In the genomic region with DNA sequence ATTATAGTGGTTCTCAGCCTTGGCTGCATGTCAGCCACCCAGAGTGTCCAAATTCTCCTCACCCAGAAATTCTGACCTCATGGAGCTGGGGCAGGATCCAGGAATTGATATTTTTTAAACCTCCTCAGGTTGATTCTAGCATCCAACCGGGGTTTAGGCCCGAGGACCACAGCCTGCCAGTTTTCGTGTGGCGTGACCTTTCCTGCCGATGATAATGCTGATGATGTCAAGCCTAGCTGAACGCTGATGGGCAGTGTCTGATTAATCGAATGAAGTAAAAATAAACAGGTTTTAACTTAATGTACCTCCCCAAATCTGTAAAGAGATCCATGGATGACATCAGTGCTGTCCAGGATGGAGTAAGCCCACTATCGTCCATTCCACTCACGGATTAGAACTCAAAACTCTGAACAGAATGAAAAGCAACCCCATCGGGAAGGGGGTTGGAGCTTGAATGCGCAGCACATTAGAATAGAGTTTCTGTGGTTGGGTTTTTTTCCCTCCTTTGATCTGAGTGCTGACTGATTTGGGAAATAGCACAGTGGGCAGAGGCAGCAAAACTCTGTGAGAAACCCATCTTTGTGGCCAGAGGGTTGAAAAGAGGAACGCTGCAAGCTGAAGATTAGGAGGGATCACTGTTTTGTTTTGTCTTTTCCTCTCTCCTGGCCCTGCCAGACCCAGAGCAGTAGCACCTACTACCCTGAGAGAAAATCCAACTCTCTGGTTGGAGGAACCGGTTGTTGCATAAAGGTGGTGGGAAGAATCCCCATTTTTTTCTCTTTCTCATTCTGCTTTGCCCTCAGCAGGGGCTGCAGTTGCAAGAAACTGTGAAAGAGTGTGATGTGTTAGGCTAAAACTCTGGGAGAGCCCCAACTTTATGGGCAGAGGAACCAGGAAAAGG, we compare ENCODE assay signal across 16 cellular contexts.
DNase-seq lines count a peak whose midpoint lies in the region; ATAC-seq, FAIRE-seq and TF ChIP-seq lines count a peak whose summit lies in the region.
"Had no signal": no experiment of that assay in that cellular context is flagged by ENCODE, and none has a peak within 500 bp of the region (broad histone marks: within the 10 kb centered on the region; RNA-seq: fewer than 3 reads in every experiment).

No MANE protein-coding gene starts in this region.

- no peaks in the 10 kb centered on the region for H3K79me2 ChIP-seq in astrocyte (ENCODE audit: insufficient read depth, low read length)

- H3K4me3 ChIP-seq in Jurkat, Clone E6-1 (ENCODE audit: low read length): no peak overlapping the region
- no peak overlapping the region for H3K4me3 ChIP-seq in astrocyte (ENCODE audit: insufficient read depth, low read depth, low read length)
- H3K4me3 ChIP-seq: transverse colon had no signal

- ATAC-seq in CD4-positive, alpha-beta T cell (ENCODE audit: poor library complexity): no peak

- H3K4me1 ChIP-seq in astrocyte (ENCODE audit: insufficient read depth, low read length): peaks cover 30% of the 10 kb centered on the region
- H3K4me1 ChIP-seq: BE2C, transverse colon had no signal

- H3K4me2 ChIP-seq in astrocyte (ENCODE audit: low read length): peak overlapping the region; percentile 56

- peaks cover 90% of the 10 kb centered on the region for H3K4me1 Mint-ChIP-seq in CD4-positive, alpha-beta T cell (ENCODE audit: low read depth)
- H3K4me1 Mint-ChIP-seq in astrocyte (ENCODE audit: low read depth, unreplicated experiment) (peaks cover 23% of the 10 kb centered on the region), mesothelial cell of epicardium (peaks cover 39% of the 10 kb centered on the region)

- no peak for FAIRE-seq in astrocyte (lab: Jason Lieb, UNC)
- FAIRE-seq in GM19239 (lab: Jason Lieb, UNC): no peak

- H3K9ac ChIP-seq in astrocyte (ENCODE audit: low read length): peak overlapping the region; percentile 53

- H3K27me3 ChIP-seq in CD4-positive, alpha-beta T cell (ENCODE audit: control insufficient read depth, insufficient read depth, low read length): no peaks in the 10 kb centered on the region
- no peaks in the 10 kb centered on the region for H3K27me3 ChIP-seq in astrocyte (ENCODE audit: insufficient read depth, low read length)
- H3K27me3 ChIP-seq: BE2C, transverse colon had no signal

- intact Hi-C loops in CD4-positive, alpha-beta T cell (cut with DNase I, micrococcal nuclease): no loop called here

- H3K27me3 Mint-ChIP-seq in CD4-positive, alpha-beta T cell: no peaks in the 10 kb centered on the region
- H3K27me3 Mint-ChIP-seq in astrocyte (ENCODE audit: low read depth, unreplicated experiment): no peaks in the 10 kb centered on the region
- H3K27me3 Mint-ChIP-seq in mesothelial cell of epicardium (ENCODE audit: low read depth): no peaks in the 10 kb centered on the region

- H3K27ac ChIP-seq in CD4-positive, alpha-beta T cell (ENCODE audit: low read depth, low read length): no peak overlapping the region
- peak overlapping the region; percentile 57 for H3K27ac ChIP-seq in astrocyte (ENCODE audit: low read depth, low read length)
- H3K27ac ChIP-seq: transverse colon had no signal

- DNase-seq in CD4-positive, alpha-beta T cell: no peak
- peak; percentile 31 for DNase-seq in Jurkat, Clone E6-1 (ENCODE audit: low read depth, low spot score)
- DNase-seq in astrocyte (ENCODE audit: low read depth) (peak; percentile 59), mesothelial cell of epicardium (ENCODE audit: low spot score in 2 of 2, unreplicated experiment in 2 of 2) (no peak), kidney glomerular epithelial cell (lab: John Stamatoyannopoulos, UW) (no peak), hypothalamus (lab: John Stamatoyannopoulos, UW) (no peak), GM19239 (ENCODE audit: insufficient read length, low spot score) (no peak)
- no peak for DNase-seq in NK-92 treated with Interleukin-12 subunit alpha and Interleukin-12 subunit beta, amount 100 ng/mL, for 24 hours (lab: John Stamatoyannopoulos, UW)
- DNase-seq: activated CD4-positive, alpha-beta T cell treated with anti-CD3 and anti-CD28 coated beads for 1 hour; activated gamma-delta T cell treated with Interleukin-2 at 50 U/mL for 16 hours; BE2C; DMS53; foreskin melanocyte; NCI-H2029; NCI-H748 treated with DMSO at 0.1 percent for 48 hours; transverse colon had no signal

- no peak overlapping the region for H2AFZ ChIP-seq in astrocyte (ENCODE audit: low read depth, low read length)

- peaks cover 2% of the 10 kb centered on the region for H3K36me3 ChIP-seq in astrocyte (ENCODE audit: insufficient read depth, low read length)
- H3K36me3 ChIP-seq: BE2C, transverse colon had no signal

- no peak overlapping the region for H3K4me3 Mint-ChIP-seq in CD4-positive, alpha-beta T cell
- H3K4me3 Mint-ChIP-seq in astrocyte (ENCODE audit: unreplicated experiment) (no peak overlapping the region), mesothelial cell of epicardium (no peak overlapping the region)

- H3K36me3 Mint-ChIP-seq in CD4-positive, alpha-beta T cell (ENCODE audit: low read depth): no peaks in the 10 kb centered on the region
- H3K36me3 Mint-ChIP-seq in astrocyte (ENCODE audit: low read depth, unreplicated experiment): no peaks in the 10 kb centered on the region
- H3K36me3 Mint-ChIP-seq in mesothelial cell of epicardium: no peaks in the 10 kb centered on the region

- H4K20me1 ChIP-seq in astrocyte (ENCODE audit: insufficient read depth, low read length): peaks cover 8% of the 10 kb centered on the region

- no peaks in the 10 kb centered on the region for H3K9me3 Mint-ChIP-seq in CD4-positive, alpha-beta T cell
- H3K9me3 Mint-ChIP-seq in astrocyte (ENCODE audit: unreplicated experiment): peaks cover 4% of the 10 kb centered on the region
- H3K9me3 Mint-ChIP-seq in mesothelial cell of epicardium: no peaks in the 10 kb centered on the region

- no peaks in the 10 kb centered on the region for H3K9me3 ChIP-seq in CD4-positive, alpha-beta T cell (ENCODE audit: control insufficient read depth, low read length)
- no peaks in the 10 kb centered on the region for H3K9me3 ChIP-seq in astrocyte (ENCODE audit: insufficient read depth, low read depth, low read length)
- H3K9me3 ChIP-seq: BE2C, transverse colon had no signal

- POLR2A ChIA-PET in CD4-positive, alpha-beta T cell (lab: Charles Lee): interaction anchor here (0.7 kb wide), 1 partner anchor 20 kb away, joined by 3 read pairs; no protein-coding TSS in a partner anchor

- H3K27ac Mint-ChIP-seq in CD4-positive, alpha-beta T cell: peak overlapping the region; percentile 47
- no peak overlapping the region for H3K27ac Mint-ChIP-seq in astrocyte (ENCODE audit: unreplicated experiment)
- peak overlapping the region; percentile 39 for H3K27ac Mint-ChIP-seq in mesothelial cell of epicardium

- TF ChIP-seq CTCF in CD4-positive, alpha-beta T cell (IDR thresholded peaks at IDR 0.05): no peak
- TF ChIP-seq CTCF in astrocyte (IDR thresholded peaks at IDR 0.05; ENCODE audit: insufficient read depth, low read depth, low read length) (no peak), mesothelial cell of epicardium (IDR thresholded peaks at IDR 0.05; ENCODE audit: unreplicated experiment) (no peak)

- CTCF ChIA-PET in CD4-positive, alpha-beta T cell (lab: Charles Lee): no interaction called here

Comparison
In these comparisons a context has a peak if more than half of its experiments do, and no peak if none do; other contexts are left out.
1. DNase-seq: peak in Jurkat, Clone E6-1 (single experiment) and astrocyte (single experiment); none in CD4-positive, alpha-beta T cell (0 of 10), mesothelial cell of epicardium (0 of 2), kidney glomerular epithelial cell (single experiment), NK-92 treated with Interleukin-12 subunit alpha and Interleukin-12 subunit beta, amount 100 ng/mL, for 24 hours (single experiment), hypothalamus (0 of 51) and GM19239 (single experiment).